ENCODE assay signal across 8 cellular contexts in the genomic region with DNA sequence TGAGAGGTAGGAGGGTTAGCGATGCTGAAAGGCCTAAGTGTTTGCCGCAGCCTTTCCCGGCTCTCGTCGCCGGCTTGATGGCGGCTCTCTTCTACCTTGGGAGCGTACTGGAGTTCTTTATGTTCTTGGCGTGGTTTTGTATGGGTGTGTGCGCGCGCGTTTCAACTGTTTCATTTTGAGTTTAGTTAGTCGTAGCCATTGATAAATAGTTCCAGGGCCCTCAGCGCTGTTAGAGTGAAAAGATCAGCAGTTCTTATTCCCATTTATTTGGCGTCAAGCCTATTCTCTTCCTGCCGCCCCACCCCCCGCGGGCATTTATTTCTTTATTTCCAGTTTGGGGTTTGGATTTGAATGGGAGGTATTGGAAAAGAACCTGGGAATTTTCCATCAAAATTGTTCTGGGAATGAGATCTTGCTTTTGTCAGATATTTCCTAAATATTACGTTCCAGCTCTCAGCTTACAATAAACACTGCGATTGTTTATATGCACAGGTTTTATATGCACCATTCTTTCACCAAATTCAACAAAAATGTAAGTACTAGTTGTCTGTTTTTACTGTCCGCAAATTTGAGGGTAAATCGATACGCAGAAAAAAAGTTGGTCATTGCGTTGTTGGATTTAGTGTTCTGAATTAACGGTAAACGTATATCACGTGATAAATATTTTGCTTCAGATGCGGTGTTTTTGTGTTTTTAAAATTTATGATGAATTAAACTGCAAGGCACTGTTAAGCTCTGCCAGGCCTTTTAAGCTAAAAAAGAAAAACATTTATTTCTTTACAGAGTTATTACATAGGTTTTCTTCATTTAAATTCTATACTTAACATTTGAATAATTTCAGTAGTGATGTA. TPM values are rescaled to one million over a fixed set of nuclear protein-coding genes. Genes with fewer than 3 reads are reported as not detected.
DNase-seq lines count a peak whose midpoint lies in the region; ATAC-seq and TF ChIP-seq lines count a peak whose summit lies in the region.

No MANE protein-coding gene starts in this region.

- H4K91ac ChIP-seq in neuronal stem cell (ENCODE audit: low read depth, low read length, poor library complexity) = peak overlapping the region; percentile 92

- TF ChIP-seq CTCF in upper lobe of right lung (IDR thresholded peaks at IDR 0.05) = no peak

- H3K27ac ChIP-seq in neuronal stem cell (replicated peaks; ENCODE audit: low read length) (peak overlapping the region; percentile 98), upper lobe of right lung (peak overlapping the region; percentile 99)

- H3K4ac ChIP-seq in neuronal stem cell (ENCODE audit: low read length) = no peak overlapping the region

- H3K9ac ChIP-seq in neuronal stem cell (ENCODE audit: low read depth, low read length, poor library complexity) = peak overlapping the region; percentile 99

- H2BK120ac ChIP-seq in neuronal stem cell (ENCODE audit: low read depth, low read length) = no peak overlapping the region

- H3K9me3 ChIP-seq in neuronal stem cell (replicated peaks in 1 of 2; ENCODE audit: control insufficient read depth in 2 of 2, insufficient read depth in 1 of 2, low read depth in 1 of 2, low read length in 2 of 2) (no peaks in the 10 kb centered on the region), upper lobe of right lung (no peaks in the 10 kb centered on the region)

- intact Hi-C loops in upper lobe of right lung (cut with DNase I) = no loop called here

- DNase-seq in activated CD8-positive, alpha-beta memory T cell treated with anti-CD3 and anti-CD28 coated beads for 4 hours (ENCODE audit: low read depth in 2 of 2) = peak; percentile 5 to 6
- no peak for DNase-seq in activated CD8-positive, alpha-beta memory T cell treated with anti-CD3 and anti-CD28 coated beads for 24 hours
- DNase-seq in NCI-H2171 treated with DMSO at 0.1 percent for 48 hours (lab: John Stamatoyannopoulos, UW) = peak; percentile 49
- DNase-seq in activated T-cell treated with anti-CD3 and anti-CD28 coated beads for 48 hours (ENCODE audit: low read depth) = peak; percentile 51
- peak; percentile 35 for DNase-seq in fibroblast of peridontal ligament (ENCODE audit: extremely low read depth)
- DNase-seq in neuronal stem cell (ENCODE audit: low spot score) = no peak
- DNase-seq in upper lobe of right lung = no peak
- DNase-seq in HuH-7.5 (ENCODE audit: low spot score) = no peak

- H2BK12ac ChIP-seq in neuronal stem cell (ENCODE audit: low read length) = no peak overlapping the region

- peak overlapping the region; percentile 95 for H2AK5ac ChIP-seq in neuronal stem cell (ENCODE audit: low read depth, low read length)

- no CpG with 5 or more reads among the region's 29 CpGs for WGBS in neuronal stem cell (ENCODE audit: extremely low coverage in 2 of 2, insufficient read length in 2 of 2, insufficient replicate concordance in 1 of 2), 2 donors

- H3K4me1 ChIP-seq in neuronal stem cell (ENCODE audit: control insufficient read depth in 2 of 2, insufficient read depth in 1 of 2, low read depth in 1 of 2, low read length in 2 of 2) (peaks cover 0 to 9% of the 10 kb centered on the region in 2 donors), upper lobe of right lung (peaks cover 29% of the 10 kb centered on the region)

- H3K27me3 ChIP-seq in neuronal stem cell (ENCODE audit: control insufficient read depth in 3 of 3, insufficient read depth in 3 of 3, low read depth in 1 of 3, low read length in 3 of 3) (no peaks in the 10 kb centered on the region), upper lobe of right lung (no peaks in the 10 kb centered on the region)

- H3K4me3 ChIP-seq in neuronal stem cell (ENCODE audit: low read length in 2 of 2) (peak overlapping the region; percentile 82 to 97), upper lobe of right lung (peak overlapping the region; percentile 86)

- H3K36me3 ChIP-seq in neuronal stem cell (replicated peaks in 1 of 2; ENCODE audit: control insufficient read depth in 2 of 2, insufficient read depth in 2 of 2, low read length in 2 of 2) (peaks cover 0 to 46% of the 10 kb centered on the region in 2 donors), upper lobe of right lung (no peaks in the 10 kb centered on the region)

- ATAC-seq in upper lobe of right lung = no peak

- peak overlapping the region; percentile 100 for H3K18ac ChIP-seq in neuronal stem cell (ENCODE audit: low read length)

- peak overlapping the region; percentile 93 for H4K8ac ChIP-seq in neuronal stem cell (ENCODE audit: low read depth, low read length)

- H3K14ac ChIP-seq in neuronal stem cell (ENCODE audit: low read length) = no peak overlapping the region

- H2BK5ac ChIP-seq in neuronal stem cell (ENCODE audit: low read length) = peak overlapping the region; percentile 100

- peak overlapping the region; percentile 45 for H3K4me2 ChIP-seq in neuronal stem cell (ENCODE audit: insufficient read depth, low read length, poor library complexity, severe bottlenecking)

- peak overlapping the region; percentile 91 for H2AFZ ChIP-seq in neuronal stem cell (ENCODE audit: low read length)

- H3K23ac ChIP-seq in neuronal stem cell (ENCODE audit: low read depth, low read length, poor library complexity) = no peak overlapping the region

- peaks cover 5% of the 10 kb centered on the region for H3K79me1 ChIP-seq in neuronal stem cell (ENCODE audit: low read depth, low read length)

- H2BK15ac ChIP-seq in neuronal stem cell (ENCODE audit: low read length) = peak overlapping the region; percentile 21

RNA-seq across cellular contexts. Expression of a gene that starts 1.0 kb away (rescaled TPM):
- 35.7 TPM for polyA plus RNA-seq in neuronal stem cell (2013, experiment 1 of 2)
- polyA plus RNA-seq in neuronal stem cell (2013, experiment 2 of 2) = 35.6 TPM
- 38.7 TPM for total RNA-seq in upper lobe of right lung

Comparison
In these comparisons a context has a peak if more than half of its experiments do, and no peak if none do; other contexts are left out.
1. DNase-seq: peak in activated CD8-positive, alpha-beta memory T cell treated with anti-CD3 and anti-CD28 coated beads for 4 hours (2 of 2), NCI-H2171 treated with DMSO at 0.1 percent for 48 hours (single experiment), activated T-cell treated with anti-CD3 and anti-CD28 coated beads for 48 hours (single experiment) and fibroblast of peridontal ligament (single experiment); none in activated CD8-positive, alpha-beta memory T cell treated with anti-CD3 and anti-CD28 coated beads for 24 hours (single experiment), neuronal stem cell (single experiment), upper lobe of right lung (single experiment) and HuH-7.5 (single experiment).